In genomic region chr17:55580596-55581133, GRCh38 we compare ENCODE assay signal across 14 cellular contexts.
A peak's percentile ranks its signal among the peaks of the same experiment; 100 is the strongest.
DNase-seq lines count a peak whose midpoint lies in the region; ATAC-seq lines count a peak whose summit lies in the region.
"Had no signal": no experiment of that assay in that cellular context is flagged by ENCODE, and none has a peak within 500 bp of the region (broad histone marks: within the 10 kb centered on the region; RNA-seq: fewer than 3 reads in every experiment).

No MANE protein-coding gene starts in this region.

- no peak for DNase-seq in OCI-M1 (lab: John Stamatoyannopoulos, UW)
- DNase-seq in Kasumi-1 (lab: John Stamatoyannopoulos, UW): no peak
- DNase-seq in DMS53 (lab: John Stamatoyannopoulos, UW): no peak
- no peak for DNase-seq in hepatic stellate cell (ENCODE audit: low spot score)
- DNase-seq: activated CD8-positive, alpha-beta memory T cell treated with anti-CD3 and anti-CD28 coated beads, Interleukin-2, amount 50 U/mL, for 48 hours; glutamatergic neuron; H9; left ventricle myocardium inferior; NCI-H2081; uterus had no signal

- ATAC-seq in GM18502 (IDR thresholded peaks at IDR 0.05; ENCODE audit: poor library complexity, unreplicated experiment) (peak; percentile 59), GM19395 (IDR thresholded peaks at IDR 0.05; ENCODE audit: unreplicated experiment) (peak; percentile 70), HG02884 (IDR thresholded peaks at IDR 0.05; ENCODE audit: unreplicated experiment) (peak; percentile 52), HG03565 (IDR thresholded peaks at IDR 0.05; ENCODE audit: unreplicated experiment) (peak; percentile 53)
